8 cellular contexts compared by ENCODE assay signal in the genomic region with DNA sequence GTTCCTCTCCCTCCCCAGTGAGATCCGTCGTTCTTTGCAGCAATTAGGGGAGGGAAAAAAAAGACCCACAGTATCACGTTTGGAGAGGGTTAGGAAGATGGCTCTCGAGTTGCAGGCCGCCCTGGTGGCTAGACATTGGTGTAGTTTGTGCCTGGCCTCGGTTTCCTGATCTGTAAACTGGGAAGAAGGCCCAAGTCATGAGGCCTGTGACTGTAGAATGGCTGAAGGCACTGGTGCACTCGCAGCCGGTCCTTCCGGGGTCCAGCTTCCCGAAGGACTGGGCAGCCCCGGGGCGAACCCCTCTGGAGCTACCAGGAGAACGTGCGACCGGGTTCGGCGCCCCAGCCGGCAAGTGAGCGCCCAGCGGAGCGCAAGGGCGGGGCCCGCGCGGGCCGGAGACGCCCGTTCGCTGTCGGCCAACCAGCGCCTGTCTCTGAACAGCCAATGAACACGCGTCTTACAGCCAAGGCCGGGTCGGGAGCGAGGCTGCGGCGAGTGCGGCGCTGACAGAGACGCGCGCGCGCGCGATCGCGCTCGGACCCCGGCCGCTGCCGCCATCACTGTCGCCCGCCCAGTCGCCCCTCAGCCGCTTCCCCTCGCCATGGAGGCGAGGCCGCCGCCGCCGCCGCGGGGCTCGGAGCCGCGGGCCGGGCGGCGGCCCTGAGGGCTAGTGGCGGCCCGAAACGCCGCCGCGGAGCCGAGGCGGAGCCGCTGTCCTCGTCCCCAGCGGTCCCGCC. TPM values are rescaled to one million over a fixed set of nuclear protein-coding genes. Genes with fewer than 3 reads are reported as not detected.
DNase-seq lines count a peak whose midpoint lies in the region; TF ChIP-seq lines count a peak whose summit lies in the region.

A gene with protein sequence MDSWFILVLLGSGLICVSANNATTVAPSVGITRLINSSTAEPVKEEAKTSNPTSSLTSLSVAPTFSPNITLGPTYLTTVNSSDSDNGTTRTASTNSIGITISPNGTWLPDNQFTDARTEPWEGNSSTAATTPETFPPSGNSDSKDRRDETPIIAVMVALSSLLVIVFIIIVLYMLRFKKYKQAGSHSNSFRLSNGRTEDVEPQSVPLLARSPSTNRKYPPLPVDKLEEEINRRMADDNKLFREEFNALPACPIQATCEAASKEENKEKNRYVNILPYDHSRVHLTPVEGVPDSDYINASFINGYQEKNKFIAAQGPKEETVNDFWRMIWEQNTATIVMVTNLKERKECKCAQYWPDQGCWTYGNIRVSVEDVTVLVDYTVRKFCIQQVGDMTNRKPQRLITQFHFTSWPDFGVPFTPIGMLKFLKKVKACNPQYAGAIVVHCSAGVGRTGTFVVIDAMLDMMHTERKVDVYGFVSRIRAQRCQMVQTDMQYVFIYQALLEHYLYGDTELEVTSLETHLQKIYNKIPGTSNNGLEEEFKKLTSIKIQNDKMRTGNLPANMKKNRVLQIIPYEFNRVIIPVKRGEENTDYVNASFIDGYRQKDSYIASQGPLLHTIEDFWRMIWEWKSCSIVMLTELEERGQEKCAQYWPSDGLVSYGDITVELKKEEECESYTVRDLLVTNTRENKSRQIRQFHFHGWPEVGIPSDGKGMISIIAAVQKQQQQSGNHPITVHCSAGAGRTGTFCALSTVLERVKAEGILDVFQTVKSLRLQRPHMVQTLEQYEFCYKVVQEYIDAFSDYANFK (plus strand): TSS at position 472 of the 737 bp plus-strand sequence. CDS start 90,797 bp downstream, outside the sequence.

- H3K27ac Mint-ChIP-seq in neural progenitor cell, result no peak within 1 kb of the TSS

- H3K36me3 ChIP-seq in HAP-1 (replicated peaks) (0 out of 2 replicates have a peak, but pooled peaks cover 5% of the 10 kb centered on the region), MM.1S (replicated peaks; ENCODE audit: insufficient read depth, low read length) (no peaks in the 10 kb centered on the region), neural progenitor cell (no peaks in the 10 kb centered on the region), stomach smooth muscle (ENCODE audit: control insufficient read depth in 2 of 2, insufficient read depth in 2 of 2, low read length in 2 of 2) (no peaks in the 10 kb centered on the region)

- peak within 1 kb of the TSS; percentile 94 for H3K4me3 Mint-ChIP-seq in neural progenitor cell

- H3F3A ChIP-seq in MM.1S (ENCODE audit: insufficient read depth, low read length) (peaks cover 10% of the 10 kb centered on the region; the same call in 1 of the 2 replicates), neural progenitor cell (ENCODE audit: low read depth) (peaks cover 25% of the 10 kb centered on the region)

- peaks cover 19% of the 10 kb centered on the region for H3K4me1 ChIP-seq in HAP-1
- peaks cover 13% of the 10 kb centered on the region for H3K4me1 ChIP-seq in MM.1S (ENCODE audit: low read length)
- peaks cover 19% of the 10 kb centered on the region for H3K4me1 ChIP-seq in neural progenitor cell
- peaks cover 37% of the 10 kb centered on the region for H3K4me1 ChIP-seq in stomach smooth muscle (ENCODE audit: control insufficient read depth, insufficient read depth, low read length)

- TF ChIP-seq CTCF in MM.1S (IDR thresholded peaks at IDR 0.05; ENCODE audit: low read length) (no peak), foreskin fibroblast (IDR thresholded peaks at IDR 0.05; ENCODE audit: low read depth, low read length) (no peak), neural progenitor cell (IDR thresholded peaks at IDR 0.05) (no peak)

- peaks cover 9% of the 10 kb centered on the region for H3K36me3 Mint-ChIP-seq in neural progenitor cell

- in situ Hi-C loops in G401 (cut with HindIII; ENCODE audit: low sequenced_read_pairs) (no loop called here), HAP-1 (cut with MboI; ENCODE audit: low sequenced_read_pairs) (no loop called here)

- no peaks in the 10 kb centered on the region for H3K9me2 ChIP-seq in MM.1S (replicated peaks; ENCODE audit: insufficient read depth, low read length)

- H3K79me2 ChIP-seq in MM.1S (ENCODE audit: low read length), result peaks cover 45% of the 10 kb centered on the region
- H3K79me2 ChIP-seq in neural progenitor cell (ENCODE audit: low read depth), result peaks cover 46% of the 10 kb centered on the region

- no peaks in the 10 kb centered on the region for H3K27me3 ChIP-seq in HAP-1 (ENCODE audit: low read depth)
- no peaks in the 10 kb centered on the region for H3K27me3 ChIP-seq in MM.1S (replicated peaks; ENCODE audit: insufficient read depth, low read length)
- peaks cover 24% of the 10 kb centered on the region for H3K27me3 ChIP-seq in neural progenitor cell
- H3K27me3 ChIP-seq in stomach smooth muscle (ENCODE audit: control insufficient read depth in 1 of 2, insufficient read depth in 2 of 2, low read length in 2 of 2), result peaks cover 5 to 11% of the 10 kb centered on the region in 2 donors

- H4K20me1 ChIP-seq in MM.1S (ENCODE audit: insufficient read depth, low read length), result no peaks in the 10 kb centered on the region; the same call in 1 of the 2 replicates
- H4K20me1 ChIP-seq in neural progenitor cell (ENCODE audit: low read depth), result peaks cover 28% of the 10 kb centered on the region

- peaks cover 8% of the 10 kb centered on the region for H3K27me3 Mint-ChIP-seq in neural progenitor cell (ENCODE audit: insufficient read depth, low read depth)

- DNase-seq in G401 (ENCODE audit: low spot score), result peak; percentile 93
- peak; percentile 91 to 94 for DNase-seq in HAP-1 (ENCODE audit: low spot score in 2 of 2)
- peak; percentile 94 for DNase-seq in MM.1S
- peak; percentile 91 for DNase-seq in SIG-M5 treated with dmso at 0.1 percent for 504 hours (lab: John Stamatoyannopoulos, UW; ENCODE audit: unreplicated experiment)
- peak; percentile 89 for DNase-seq in activated gamma-delta T cell treated with Interleukin-2 at 50 U/mL for 16 hours
- DNase-seq in foreskin fibroblast, result peak; percentile 92 to 98
- DNase-seq in neural progenitor cell (ENCODE audit: low spot score), result peak; percentile 97

- H3K4me2 ChIP-seq in MM.1S (ENCODE audit: low read depth, low read length) (peak within 1 kb of the TSS; percentile 97), neural progenitor cell (peak within 1 kb of the TSS; percentile 96)

- H3K27ac ChIP-seq in MM.1S (ENCODE audit: low read length) (peak within 1 kb of the TSS; percentile 43; the same call in 1 of the 2 replicates), neural progenitor cell (peak within 1 kb of the TSS; percentile 49), stomach smooth muscle (ENCODE audit: low read length) (no peak within 1 kb of the TSS)

- no peaks in the 10 kb centered on the region for H3K9me3 Mint-ChIP-seq in neural progenitor cell

- H3K9me3 ChIP-seq in HAP-1 (no peaks in the 10 kb centered on the region), MM.1S (replicated peaks; ENCODE audit: insufficient read depth, low read length) (no peaks in the 10 kb centered on the region), neural progenitor cell (ENCODE audit: low read depth) (no peaks in the 10 kb centered on the region), stomach smooth muscle (ENCODE audit: control insufficient read depth in 2 of 2, low read length in 2 of 2) (no peaks in the 10 kb centered on the region)

- H3K4me1 Mint-ChIP-seq in neural progenitor cell, result peaks cover 50% of the 10 kb centered on the region

- H3K9ac ChIP-seq in MM.1S (ENCODE audit: low read length) (peak within 1 kb of the TSS; percentile 79), neural progenitor cell (peak within 1 kb of the TSS; percentile 69), stomach smooth muscle (ENCODE audit: low read length in 2 of 2) (peak within 1 kb of the TSS; percentile 69 to 81)

- H3K4me3 ChIP-seq in HAP-1 (peak within 1 kb of the TSS; percentile 73), MM.1S (ENCODE audit: low read length) (peak within 1 kb of the TSS; percentile 97), foreskin fibroblast (ENCODE audit: low read depth in 1 of 2, low read length in 2 of 2) (peak within 1 kb of the TSS; percentile 84 to 90), neural progenitor cell (peak within 1 kb of the TSS; percentile 100), stomach smooth muscle (ENCODE audit: low read length in 2 of 2) (peak within 1 kb of the TSS; percentile 83 to 88)

- H2AFZ ChIP-seq in MM.1S (ENCODE audit: low read length), result peak within 1 kb of the TSS; percentile 88
- peak within 1 kb of the TSS; percentile 92 for H2AFZ ChIP-seq in neural progenitor cell (replicated peaks)

RNA-seq across cellular contexts. Expression of the gene that starts here (rescaled TPM):
- 45.5 and 83.7 TPM in 2 replicates for total RNA-seq in G401 (2014; rRNA removed; shearing (Covaris generic))
- total RNA-seq in neural progenitor cell (ENCODE audit: low replicate concordance), result 77.7 and 89.4 TPM in 2 replicates
